Comparison of ENCODE assay signal across 1 cellular context in the genomic region with DNA sequence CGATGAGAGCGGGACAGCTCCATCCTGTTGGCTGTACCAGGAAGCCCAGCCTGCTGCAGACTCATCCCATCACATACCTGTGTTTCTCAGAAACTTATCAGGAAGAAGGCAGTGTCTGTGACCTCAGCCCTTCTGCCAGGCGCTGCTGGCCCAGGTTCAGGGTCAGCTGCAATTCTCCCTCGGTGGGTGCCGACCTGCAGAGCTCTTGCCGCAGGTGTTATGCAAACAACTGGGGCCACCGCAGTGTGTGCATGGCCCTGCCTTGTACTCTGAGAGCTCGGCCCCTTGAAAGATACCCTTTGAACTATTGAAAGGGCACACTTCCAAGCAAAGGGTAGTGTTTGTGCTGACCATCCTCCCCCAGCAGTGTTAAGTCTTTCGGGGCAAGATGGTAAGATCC.
TF ChIP-seq lines count a peak whose summit lies in the region.

No MANE protein-coding gene starts in this region.

TF ChIP-seq in HepG2, 621 proteins besides CTCF, POLR2A, EP300 and RAD21 (continued from another document and continues in another):
- TF ChIP-seq KDM5B (CRISPR knock-in tag; IDR thresholded peaks at IDR 0.05; ENCODE audit: borderline replicate concordance) = peak; percentile 41; the same call in 1 of the 2 replicates
- peak; percentile 57; the same call in 1 of the 2 replicates for TF ChIP-seq PITX1 (CRISPR knock-in tag; IDR thresholded peaks at IDR 0.05)
- 0 out of 2 replicates have a peak, but pooled peaks have one; percentile 23 for TF ChIP-seq NFIC (IDR thresholded peaks at IDR 0.05; ENCODE audit: low read length)
- TF ChIP-seq KDM6A (CRISPR knock-in tag; IDR thresholded peaks at IDR 0.05; ENCODE audit: low read depth) = peak; percentile 76
- TF ChIP-seq, protein P1, sequence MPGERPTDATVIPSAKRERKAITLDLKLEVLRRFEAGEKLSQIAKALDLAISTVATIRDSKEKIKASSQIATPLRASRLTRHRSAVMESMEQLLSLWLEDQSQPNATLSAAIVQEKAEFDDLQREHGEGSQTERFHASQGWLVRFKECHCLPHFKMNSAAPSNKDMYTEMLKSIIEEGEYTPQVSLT (CRISPR knock-in tag; IDR thresholded peaks at IDR 0.05; ENCODE audit: borderline replicate concordance, low read depth) = no peak
- TF ChIP-seq, protein P2, sequence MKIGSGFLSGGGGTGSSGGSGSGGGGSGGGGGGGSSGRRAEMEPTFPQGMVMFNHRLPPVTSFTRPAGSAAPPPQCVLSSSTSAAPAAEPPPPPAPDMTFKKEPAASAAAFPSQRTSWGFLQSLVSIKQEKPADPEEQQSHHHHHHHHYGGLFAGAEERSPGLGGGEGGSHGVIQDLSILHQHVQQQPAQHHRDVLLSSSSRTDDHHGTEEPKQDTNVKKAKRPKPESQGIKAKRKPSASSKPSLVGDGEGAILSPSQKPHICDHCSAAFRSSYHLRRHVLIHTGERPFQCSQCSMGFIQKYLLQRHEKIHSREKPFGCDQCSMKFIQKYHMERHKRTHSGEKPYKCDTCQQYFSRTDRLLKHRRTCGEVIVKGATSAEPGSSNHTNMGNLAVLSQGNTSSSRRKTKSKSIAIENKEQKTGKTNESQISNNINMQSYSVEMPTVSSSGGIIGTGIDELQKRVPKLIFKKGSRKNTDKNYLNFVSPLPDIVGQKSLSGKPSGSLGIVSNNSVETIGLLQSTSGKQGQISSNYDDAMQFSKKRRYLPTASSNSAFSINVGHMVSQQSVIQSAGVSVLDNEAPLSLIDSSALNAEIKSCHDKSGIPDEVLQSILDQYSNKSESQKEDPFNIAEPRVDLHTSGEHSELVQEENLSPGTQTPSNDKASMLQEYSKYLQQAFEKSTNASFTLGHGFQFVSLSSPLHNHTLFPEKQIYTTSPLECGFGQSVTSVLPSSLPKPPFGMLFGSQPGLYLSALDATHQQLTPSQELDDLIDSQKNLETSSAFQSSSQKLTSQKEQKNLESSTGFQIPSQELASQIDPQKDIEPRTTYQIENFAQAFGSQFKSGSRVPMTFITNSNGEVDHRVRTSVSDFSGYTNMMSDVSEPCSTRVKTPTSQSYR (CRISPR knock-in tag; IDR thresholded peaks at IDR 0.05; ENCODE audit: borderline replicate concordance) = peak; percentile 76; the same call in 1 of the 2 replicates
- TF ChIP-seq ZNF350 (CRISPR knock-in tag; IDR thresholded peaks at IDR 0.05; ENCODE audit: borderline replicate concordance, low read depth) = peak; percentile 85
- TF ChIP-seq TOPORS (CRISPR knock-in tag; IDR thresholded peaks at IDR 0.05) = 0 out of 2 replicates have a peak, but pooled peaks have one; percentile 48
- TF ChIP-seq, protein P3, sequence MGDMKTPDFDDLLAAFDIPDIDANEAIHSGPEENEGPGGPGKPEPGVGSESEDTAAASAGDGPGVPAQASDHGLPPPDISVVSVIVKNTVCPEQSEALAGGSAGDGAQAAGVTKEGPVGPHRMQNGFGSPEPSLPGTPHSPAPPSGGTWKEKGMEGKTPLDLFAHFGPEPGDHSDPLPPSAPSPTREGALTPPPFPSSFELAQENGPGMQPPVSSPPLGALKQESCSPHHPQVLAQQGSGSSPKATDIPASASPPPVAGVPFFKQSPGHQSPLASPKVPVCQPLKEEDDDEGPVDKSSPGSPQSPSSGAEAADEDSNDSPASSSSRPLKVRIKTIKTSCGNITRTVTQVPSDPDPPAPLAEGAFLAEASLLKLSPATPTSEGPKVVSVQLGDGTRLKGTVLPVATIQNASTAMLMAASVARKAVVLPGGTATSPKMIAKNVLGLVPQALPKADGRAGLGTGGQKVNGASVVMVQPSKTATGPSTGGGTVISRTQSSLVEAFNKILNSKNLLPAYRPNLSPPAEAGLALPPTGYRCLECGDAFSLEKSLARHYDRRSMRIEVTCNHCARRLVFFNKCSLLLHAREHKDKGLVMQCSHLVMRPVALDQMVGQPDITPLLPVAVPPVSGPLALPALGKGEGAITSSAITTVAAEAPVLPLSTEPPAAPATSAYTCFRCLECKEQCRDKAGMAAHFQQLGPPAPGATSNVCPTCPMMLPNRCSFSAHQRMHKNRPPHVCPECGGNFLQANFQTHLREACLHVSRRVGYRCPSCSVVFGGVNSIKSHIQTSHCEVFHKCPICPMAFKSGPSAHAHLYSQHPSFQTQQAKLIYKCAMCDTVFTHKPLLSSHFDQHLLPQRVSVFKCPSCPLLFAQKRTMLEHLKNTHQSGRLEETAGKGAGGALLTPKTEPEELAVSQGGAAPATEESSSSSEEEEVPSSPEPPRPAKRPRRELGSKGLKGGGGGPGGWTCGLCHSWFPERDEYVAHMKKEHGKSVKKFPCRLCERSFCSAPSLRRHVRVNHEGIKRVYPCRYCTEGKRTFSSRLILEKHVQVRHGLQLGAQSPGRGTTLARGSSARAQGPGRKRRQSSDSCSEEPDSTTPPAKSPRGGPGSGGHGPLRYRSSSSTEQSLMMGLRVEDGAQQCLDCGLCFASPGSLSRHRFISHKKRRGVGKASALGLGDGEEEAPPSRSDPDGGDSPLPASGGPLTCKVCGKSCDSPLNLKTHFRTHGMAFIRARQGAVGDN (CRISPR knock-in tag; IDR thresholded peaks at IDR 0.05) = peak; percentile 75
- peak; percentile 86 for TF ChIP-seq FOXA3 (CRISPR knock-in tag; IDR thresholded peaks at IDR 0.05)
- TF ChIP-seq ESRRA (CRISPR knock-in tag; IDR thresholded peaks at IDR 0.05; ENCODE audit: low read depth) = peak; percentile 64; the same call in 1 of the 2 replicates
- no peak for TF ChIP-seq ATRX (CRISPR knock-in tag; IDR thresholded peaks at IDR 0.05; ENCODE audit: borderline replicate concordance)
- TF ChIP-seq, protein P4, sequence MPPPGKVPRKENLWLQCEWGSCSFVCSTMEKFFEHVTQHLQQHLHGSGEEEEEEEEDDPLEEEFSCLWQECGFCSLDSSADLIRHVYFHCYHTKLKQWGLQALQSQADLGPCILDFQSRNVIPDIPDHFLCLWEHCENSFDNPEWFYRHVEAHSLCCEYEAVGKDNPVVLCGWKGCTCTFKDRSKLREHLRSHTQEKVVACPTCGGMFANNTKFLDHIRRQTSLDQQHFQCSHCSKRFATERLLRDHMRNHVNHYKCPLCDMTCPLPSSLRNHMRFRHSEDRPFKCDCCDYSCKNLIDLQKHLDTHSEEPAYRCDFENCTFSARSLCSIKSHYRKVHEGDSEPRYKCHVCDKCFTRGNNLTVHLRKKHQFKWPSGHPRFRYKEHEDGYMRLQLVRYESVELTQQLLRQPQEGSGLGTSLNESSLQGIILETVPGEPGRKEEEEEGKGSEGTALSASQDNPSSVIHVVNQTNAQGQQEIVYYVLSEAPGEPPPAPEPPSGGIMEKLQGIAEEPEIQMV (CRISPR knock-in tag; IDR thresholded peaks at IDR 0.05; ENCODE audit: low read depth) = peak; percentile 69
- TF ChIP-seq ELF1 (CRISPR knock-in tag; IDR thresholded peaks at IDR 0.05) = peak; percentile 66
- TF ChIP-seq ZNF549 (CRISPR knock-in tag; IDR thresholded peaks at IDR 0.05) = no peak
- no peak for TF ChIP-seq SOX6 (IDR thresholded peaks at IDR 0.05)
- TF ChIP-seq SOX6 (CRISPR knock-in tag; IDR thresholded peaks at IDR 0.05) = peak; percentile 90
- peak; percentile 31; the same call in 1 of the 2 replicates for TF ChIP-seq ETV5 (CRISPR knock-in tag; IDR thresholded peaks at IDR 0.05; ENCODE audit: borderline replicate concordance)
- TF ChIP-seq NFKBIZ (CRISPR knock-in tag; IDR thresholded peaks at IDR 0.05) = 0 out of 2 replicates have a peak, but pooled peaks have one; percentile 50
- TF ChIP-seq ZMAT3 (CRISPR knock-in tag; conservative IDR thresholded peaks at IDR 0.05) = no peak
- TF ChIP-seq, protein P5, sequence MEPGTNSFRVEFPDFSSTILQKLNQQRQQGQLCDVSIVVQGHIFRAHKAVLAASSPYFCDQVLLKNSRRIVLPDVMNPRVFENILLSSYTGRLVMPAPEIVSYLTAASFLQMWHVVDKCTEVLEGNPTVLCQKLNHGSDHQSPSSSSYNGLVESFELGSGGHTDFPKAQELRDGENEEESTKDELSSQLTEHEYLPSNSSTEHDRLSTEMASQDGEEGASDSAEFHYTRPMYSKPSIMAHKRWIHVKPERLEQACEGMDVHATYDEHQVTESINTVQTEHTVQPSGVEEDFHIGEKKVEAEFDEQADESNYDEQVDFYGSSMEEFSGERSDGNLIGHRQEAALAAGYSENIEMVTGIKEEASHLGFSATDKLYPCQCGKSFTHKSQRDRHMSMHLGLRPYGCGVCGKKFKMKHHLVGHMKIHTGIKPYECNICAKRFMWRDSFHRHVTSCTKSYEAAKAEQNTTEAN (CRISPR knock-in tag; conservative IDR thresholded peaks at IDR 0.05) = 0 out of 2 replicates have a peak, but pooled peaks have one; percentile 56
- no peak for TF ChIP-seq SOX13 (IDR thresholded peaks at IDR 0.05)
- peak in 1 of 2 experiments; percentile 83; a peak in 2 of 4 replicates for TF ChIP-seq SOX13 (CRISPR knock-in tag; conservative IDR thresholded peaks at IDR 0.05 in 1 of 2, IDR thresholded peaks at IDR 0.05 in 1 of 2)
- TF ChIP-seq, protein P6, sequence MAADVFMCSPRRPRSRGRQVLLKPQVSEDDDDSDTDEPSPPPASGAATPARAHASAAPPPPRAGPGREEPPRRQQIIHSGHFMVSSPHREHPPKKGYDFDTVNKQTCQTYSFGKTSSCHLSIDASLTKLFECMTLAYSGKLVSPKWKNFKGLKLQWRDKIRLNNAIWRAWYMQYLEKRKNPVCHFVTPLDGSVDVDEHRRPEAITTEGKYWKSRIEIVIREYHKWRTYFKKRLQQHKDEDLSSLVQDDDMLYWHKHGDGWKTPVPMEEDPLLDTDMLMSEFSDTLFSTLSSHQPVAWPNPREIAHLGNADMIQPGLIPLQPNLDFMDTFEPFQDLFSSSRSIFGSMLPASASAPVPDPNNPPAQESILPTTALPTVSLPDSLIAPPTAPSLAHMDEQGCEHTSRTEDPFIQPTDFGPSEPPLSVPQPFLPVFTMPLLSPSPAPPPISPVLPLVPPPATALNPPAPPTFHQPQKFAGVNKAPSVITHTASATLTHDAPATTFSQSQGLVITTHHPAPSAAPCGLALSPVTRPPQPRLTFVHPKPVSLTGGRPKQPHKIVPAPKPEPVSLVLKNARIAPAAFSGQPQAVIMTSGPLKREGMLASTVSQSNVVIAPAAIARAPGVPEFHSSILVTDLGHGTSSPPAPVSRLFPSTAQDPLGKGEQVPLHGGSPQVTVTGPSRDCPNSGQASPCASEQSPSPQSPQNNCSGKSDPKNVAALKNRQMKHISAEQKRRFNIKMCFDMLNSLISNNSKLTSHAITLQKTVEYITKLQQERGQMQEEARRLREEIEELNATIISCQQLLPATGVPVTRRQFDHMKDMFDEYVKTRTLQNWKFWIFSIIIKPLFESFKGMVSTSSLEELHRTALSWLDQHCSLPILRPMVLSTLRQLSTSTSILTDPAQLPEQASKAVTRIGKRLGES (CRISPR knock-in tag; IDR thresholded peaks at IDR 0.05; ENCODE audit: borderline replicate concordance) = no peak
- 0 out of 2 replicates have a peak, but pooled peaks have one; percentile 46 for TF ChIP-seq ZNF30 (CRISPR knock-in tag; IDR thresholded peaks at IDR 0.05)
- TF ChIP-seq ZNF652 (CRISPR knock-in tag; IDR thresholded peaks at IDR 0.05; ENCODE audit: borderline replicate concordance, low read depth) = no peak
- no peak for TF ChIP-seq GABPA (IDR thresholded peaks at IDR 0.05; ENCODE audit: low read depth, low read length)
- peak; percentile 32; the same call in 1 of the 2 replicates for TF ChIP-seq GABPA (CRISPR knock-in tag; IDR thresholded peaks at IDR 0.05; ENCODE audit: low read depth)
- TF ChIP-seq ZNF607 (CRISPR knock-in tag; IDR thresholded peaks at IDR 0.05; ENCODE audit: borderline replicate concordance) = no peak
- TF ChIP-seq ETV6 (CRISPR knock-in tag; conservative IDR thresholded peaks at IDR 0.05) = 0 out of 2 replicates have a peak, but pooled peaks have one; percentile 31
- peak; percentile 26; the same call in 1 of the 2 replicates for TF ChIP-seq ERF (CRISPR knock-in tag; IDR thresholded peaks at IDR 0.05)
- TF ChIP-seq ZNF12 (CRISPR knock-in tag; IDR thresholded peaks at IDR 0.05) = peak; percentile 76
- TF ChIP-seq ZNF614 (CRISPR knock-in tag; IDR thresholded peaks at IDR 0.05; ENCODE audit: borderline replicate concordance) = 0 out of 2 replicates have a peak, but pooled peaks have one; percentile 58
- TF ChIP-seq, protein P7, sequence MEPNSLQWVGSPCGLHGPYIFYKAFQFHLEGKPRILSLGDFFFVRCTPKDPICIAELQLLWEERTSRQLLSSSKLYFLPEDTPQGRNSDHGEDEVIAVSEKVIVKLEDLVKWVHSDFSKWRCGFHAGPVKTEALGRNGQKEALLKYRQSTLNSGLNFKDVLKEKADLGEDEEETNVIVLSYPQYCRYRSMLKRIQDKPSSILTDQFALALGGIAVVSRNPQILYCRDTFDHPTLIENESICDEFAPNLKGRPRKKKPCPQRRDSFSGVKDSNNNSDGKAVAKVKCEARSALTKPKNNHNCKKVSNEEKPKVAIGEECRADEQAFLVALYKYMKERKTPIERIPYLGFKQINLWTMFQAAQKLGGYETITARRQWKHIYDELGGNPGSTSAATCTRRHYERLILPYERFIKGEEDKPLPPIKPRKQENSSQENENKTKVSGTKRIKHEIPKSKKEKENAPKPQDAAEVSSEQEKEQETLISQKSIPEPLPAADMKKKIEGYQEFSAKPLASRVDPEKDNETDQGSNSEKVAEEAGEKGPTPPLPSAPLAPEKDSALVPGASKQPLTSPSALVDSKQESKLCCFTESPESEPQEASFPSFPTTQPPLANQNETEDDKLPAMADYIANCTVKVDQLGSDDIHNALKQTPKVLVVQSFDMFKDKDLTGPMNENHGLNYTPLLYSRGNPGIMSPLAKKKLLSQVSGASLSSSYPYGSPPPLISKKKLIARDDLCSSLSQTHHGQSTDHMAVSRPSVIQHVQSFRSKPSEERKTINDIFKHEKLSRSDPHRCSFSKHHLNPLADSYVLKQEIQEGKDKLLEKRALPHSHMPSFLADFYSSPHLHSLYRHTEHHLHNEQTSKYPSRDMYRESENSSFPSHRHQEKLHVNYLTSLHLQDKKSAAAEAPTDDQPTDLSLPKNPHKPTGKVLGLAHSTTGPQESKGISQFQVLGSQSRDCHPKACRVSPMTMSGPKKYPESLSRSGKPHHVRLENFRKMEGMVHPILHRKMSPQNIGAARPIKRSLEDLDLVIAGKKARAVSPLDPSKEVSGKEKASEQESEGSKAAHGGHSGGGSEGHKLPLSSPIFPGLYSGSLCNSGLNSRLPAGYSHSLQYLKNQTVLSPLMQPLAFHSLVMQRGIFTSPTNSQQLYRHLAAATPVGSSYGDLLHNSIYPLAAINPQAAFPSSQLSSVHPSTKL (CRISPR knock-in tag; IDR thresholded peaks at IDR 0.05) = peak; percentile 95
- peak; percentile 86 for TF ChIP-seq ZNF292 (CRISPR knock-in tag; IDR thresholded peaks at IDR 0.05; ENCODE audit: borderline replicate concordance, low read depth)
- 0 out of 2 replicates have a peak, but pooled peaks have one; percentile 50 for TF ChIP-seq KLF6 (CRISPR knock-in tag; IDR thresholded peaks at IDR 0.05)
- TF ChIP-seq SRSF4 (IDR thresholded peaks at IDR 0.05; ENCODE audit: low read depth, low read length, poor library complexity, severe bottlenecking) = no peak
- 0 out of 2 replicates have a peak, but pooled peaks have one; percentile 26 for TF ChIP-seq KDM1A (CRISPR knock-in tag; IDR thresholded peaks at IDR 0.05)
- no peak for TF ChIP-seq U2AF1 (optimal IDR thresholded peaks at IDR 0.05; ENCODE audit: low read depth, low read length)
- TF ChIP-seq NR2F2 (IDR thresholded peaks at IDR 0.05; ENCODE audit: borderline replicate concordance, low read depth) = peak; percentile 86
